Comparison of ENCODE assay signal across 30 cellular contexts in genomic region chr2:192604295-192604694, GRCh38.
DNase-seq lines count a peak whose midpoint lies in the region; ATAC-seq and TF ChIP-seq lines count a peak whose summit lies in the region.
"Had no signal": no experiment of that assay in that cellular context is flagged by ENCODE, and none has a peak within 500 bp of the region (broad histone marks: within the 10 kb centered on the region; RNA-seq: fewer than 3 reads in every experiment).

No MANE protein-coding gene starts in this region.

- no peaks in the 10 kb centered on the region for H3K4me1 Mint-ChIP-seq in activated naive CD8-positive, alpha-beta T cell treated with anti-CD3 and anti-CD28 coated beads for 36 hours

- H3K36me3 ChIP-seq in RWPE2 (ENCODE audit: low read depth), result no peaks in the 10 kb centered on the region
- H3K36me3 ChIP-seq in aorta (ENCODE audit: control insufficient read depth in 1 of 2, insufficient read depth in 2 of 2, low read length in 1 of 2), result no peaks in the 10 kb centered on the region
- H3K36me3 ChIP-seq: adrenal gland, brain microvascular endothelial cell, esophagus muscularis mucosa, right lobe of liver, transverse colon had no signal

- H3K36me3 Mint-ChIP-seq in activated naive CD8-positive, alpha-beta T cell treated with anti-CD3 and anti-CD28 coated beads for 36 hours, result no peaks in the 10 kb centered on the region
- H3K36me3 Mint-ChIP-seq: CD8-positive, alpha-beta T cell had no signal

- intact Hi-C loops in aorta (cut with DNase I), result no loop called here

- DNase-seq in NCI-H748 (lab: John Stamatoyannopoulos, UW; ENCODE audit: unreplicated experiment) (peak; percentile 38), NCI-H748 treated with DMSO at 0.1 percent for 48 hours (lab: John Stamatoyannopoulos, UW) (no peak), RWPE2 (ENCODE audit: low spot score) (no peak), iPS DF 19.7 (ENCODE audit: low read depth, low spot score) (peak; percentile 5), aorta (no peak), KG1 (lab: John Stamatoyannopoulos, UW) (no peak), caudate nucleus (lab: John Stamatoyannopoulos, UW) (no peak)
- DNase-seq in activated naive CD8-positive, alpha-beta T cell treated with anti-CD3 and anti-CD28 coated beads for 36 hours, result no peak
- DNase-seq: 8988T; activated gamma-delta T cell treated with Interleukin-2 at 50 U/mL for 16 hours; activated T-cell treated with anti-CD3 and anti-CD28 coated beads, Interleukin-2, amount 50 U/mL, for 24 hours; adrenal gland; brain microvascular endothelial cell; CD8-positive, alpha-beta T cell; DMS 273 treated with DMSO at 0.1 percent for 48 hours; effector memory CD8-positive, alpha-beta T cell; GDM1; HCEC 1CT; NCI-H1048; NCI-H187; NCI-H345; PC-9; posterior cingulate gyrus; right lobe of liver; SHP77 treated with DMSO at 0.1 percent for 48 hours; T-helper 1 cell; transverse colon had no signal

- H3K4me3 ChIP-seq in RWPE2 (ENCODE audit: severe bottlenecking) (no peak overlapping the region), aorta (ENCODE audit: low read length in 2 of 2) (no peak overlapping the region)
- H3K4me3 ChIP-seq: adrenal gland, esophagus muscularis mucosa, hepatocyte, PC-9, right lobe of liver, transverse colon had no signal

- no peaks in the 10 kb centered on the region for H3K9me3 ChIP-seq in RWPE2 (ENCODE audit: severe bottlenecking)
- no peaks in the 10 kb centered on the region for H3K9me3 ChIP-seq in aorta (ENCODE audit: control insufficient read depth, low read length)
- H3K9me3 ChIP-seq: adrenal gland, right lobe of liver, transverse colon had no signal

- H3K27me3 ChIP-seq in RWPE2 (ENCODE audit: insufficient read depth, poor library complexity, severe bottlenecking), result no peaks in the 10 kb centered on the region
- peaks cover 0 to 2% of the 10 kb centered on the region in 2 donors for H3K27me3 ChIP-seq in aorta (ENCODE audit: control insufficient read depth in 1 of 2, insufficient read depth in 2 of 2, low read length in 1 of 2)
- H3K27me3 ChIP-seq: adrenal gland, brain microvascular endothelial cell, esophagus muscularis mucosa, hepatocyte, right lobe of liver, transverse colon had no signal

- TF ChIP-seq CTCF in RWPE2 (IDR thresholded peaks at IDR 0.05; ENCODE audit: poor library complexity, severe bottlenecking), result no peak

- no peaks in the 10 kb centered on the region for H3K27me3 Mint-ChIP-seq in activated naive CD8-positive, alpha-beta T cell treated with anti-CD3 and anti-CD28 coated beads for 36 hours
- H3K27me3 Mint-ChIP-seq: activated T-cell treated with anti-CD3 and anti-CD28 coated beads, Interleukin-2, amount 50 U/mL, for 24 hours; effector memory CD8-positive, alpha-beta T cell; stimulated activated naive CD8-positive, alpha-beta T cell treated with anti-CD3 and anti-CD28 coated beads, Interleukin-15, Interleukin-2, amounts not matched to agents 100 ng/mL and 50 ng/mL, for 24 hours had no signal

- WGBS in aorta, 2 donors, result 83 to 96% methylated on average over 1 of the region's 1 CpG

- H3K4me1 ChIP-seq in RWPE2 (ENCODE audit: insufficient read depth, poor library complexity, severe bottlenecking) (no peaks in the 10 kb centered on the region), aorta (ENCODE audit: control insufficient read depth in 1 of 2, insufficient read depth in 2 of 2, low read length in 2 of 2) (no peaks in the 10 kb centered on the region)
- H3K4me1 ChIP-seq: adrenal gland, esophagus muscularis mucosa, right lobe of liver, transverse colon had no signal

- 0 out of 3 replicates have a peak, but pooled peaks have one; percentile 25 for ATAC-seq in RWPE2 (ENCODE audit: low read depth)
- peak; percentile 7 for ATAC-seq in aorta (ENCODE audit: low FRiP score)
- ATAC-seq: CD8-positive, alpha-beta T cell; effector memory CD8-positive, alpha-beta T cell had no signal

- peaks cover 4% of the 10 kb centered on the region for H3K9me3 Mint-ChIP-seq in activated naive CD8-positive, alpha-beta T cell treated with anti-CD3 and anti-CD28 coated beads for 36 hours

- no peak overlapping the region for H3K4me3 Mint-ChIP-seq in activated naive CD8-positive, alpha-beta T cell treated with anti-CD3 and anti-CD28 coated beads for 36 hours
- H3K4me3 Mint-ChIP-seq: activated T-cell treated with anti-CD3 and anti-CD28 coated beads, Interleukin-2, amount 50 U/mL, for 24 hours; CD8-positive, alpha-beta T cell; effector memory CD8-positive, alpha-beta T cell; stimulated activated naive CD8-positive, alpha-beta T cell treated with anti-CD3 and anti-CD28 coated beads, Interleukin-15, Interleukin-2, amounts not matched to agents 100 ng/mL and 50 ng/mL, for 24 hours had no signal

- H3K27ac ChIP-seq in RWPE2 (ENCODE audit: poor library complexity, severe bottlenecking), result no peak overlapping the region
- no peak overlapping the region for H3K27ac ChIP-seq in aorta (ENCODE audit: low read depth in 1 of 2, low read length in 2 of 2)
- H3K27ac ChIP-seq in caudate nucleus (ENCODE audit: low read depth, low read length), result no peak overlapping the region
- H3K27ac ChIP-seq: adrenal gland, brain microvascular endothelial cell, esophagus muscularis mucosa, hepatocyte, PC-9, right lobe of liver, transverse colon had no signal

- no peak overlapping the region for H3K27ac Mint-ChIP-seq in activated naive CD8-positive, alpha-beta T cell treated with anti-CD3 and anti-CD28 coated beads for 36 hours
- H3K27ac Mint-ChIP-seq: activated T-cell treated with anti-CD3 and anti-CD28 coated beads, Interleukin-2, amount 50 U/mL, for 24 hours; CD8-positive, alpha-beta T cell; effector memory CD8-positive, alpha-beta T cell; stimulated activated naive CD8-positive, alpha-beta T cell treated with anti-CD3 and anti-CD28 coated beads, Interleukin-15, Interleukin-2, amounts not matched to agents 100 ng/mL and 50 ng/mL, for 24 hours had no signal

Comparison
In these comparisons a context has a peak if more than half of its experiments do, and no peak if none do; other contexts are left out.
1. DNase-seq: peak in NCI-H748 (single experiment) and iPS DF 19.7 (single experiment); none in NCI-H748 treated with DMSO at 0.1 percent for 48 hours (single experiment), RWPE2 (single experiment), aorta (0 of 2), KG1 (single experiment), activated naive CD8-positive, alpha-beta T cell treated with anti-CD3 and anti-CD28 coated beads for 36 hours (single experiment) and caudate nucleus (0 of 61).